ENCODE assay signal across 10 cellular contexts in genomic region chr15:75699961-75700874, GRCh38. TPM values are rescaled to one million over a fixed set of nuclear protein-coding genes. Genes with fewer than 3 reads are reported as not detected.
A peak's percentile ranks its signal among the peaks of the same experiment; 100 is the strongest.
DNase-seq lines count a peak whose midpoint lies in the region; ATAC-seq and TF ChIP-seq lines count a peak whose summit lies in the region.
"Not testable (repeated sequence)": the region's sequence is repeated elsewhere in the genome, so short reads cannot be mapped to it uniquely, and the experiment has no call there.
"Had no signal": no experiment of that assay in that cellular context is flagged by ENCODE, and none has a peak within 500 bp of the region (broad histone marks: within the 10 kb centered on the region; RNA-seq: fewer than 3 reads in every experiment).

No MANE protein-coding gene starts in this region.

- H3K27me3 Mint-ChIP-seq in activated naive CD8-positive, alpha-beta T cell treated with anti-CD3 and anti-CD28 coated beads, Interleukin-2, amount 50 U/mL, for 24 hours = not testable (repeated sequence)

- not testable (repeated sequence) for H3K36me3 ChIP-seq in DOHH2 (ENCODE audit: control insufficient read depth, low read length); Panc1 (ENCODE audit: control insufficient read depth, insufficient read depth, low read length); mucosa of descending colon (ENCODE audit: low read depth)

- not testable (repeated sequence) for H3K9me3 Mint-ChIP-seq in activated naive CD8-positive, alpha-beta T cell treated with anti-CD3 and anti-CD28 coated beads, Interleukin-2, amount 50 U/mL, for 24 hours

- not testable (repeated sequence) for H3K27ac ChIP-seq in DOHH2 (ENCODE audit: low read depth, low read length); Panc1 (ENCODE audit: low read length)

- not testable (repeated sequence) for TF ChIP-seq CTCF in DOHH2 (IDR thresholded peaks at IDR 0.05; ENCODE audit: low read depth, low read length, poor library complexity, severe bottlenecking); Panc1 (IDR thresholded peaks at IDR 0.05); fibroblast of the aortic adventitia (IDR thresholded peaks at IDR 0.05; ENCODE audit: insufficient read depth, low read length); mucosa of descending colon (IDR thresholded peaks at IDR 0.05)

- H3K4me3 ChIP-seq in DOHH2 (ENCODE audit: low read length); Panc1 (ENCODE audit: low read depth in 2 of 2, low read length in 2 of 2); fibroblast of the aortic adventitia (ENCODE audit: low read depth, low read length); mucosa of descending colon: not testable (repeated sequence)

- not testable (repeated sequence) for H3K9me3 ChIP-seq in DOHH2 (ENCODE audit: control insufficient read depth, insufficient read depth, low read length); Panc1 (ENCODE audit: control insufficient read depth, insufficient read depth, low read depth, low read length); mucosa of descending colon

- H3K4me1 ChIP-seq in DOHH2 (ENCODE audit: control insufficient read depth, low read length) = peaks cover 32% of the 10 kb centered on the region
- peaks cover 13% of the 10 kb centered on the region for H3K4me1 ChIP-seq in Panc1 (ENCODE audit: control insufficient read depth, insufficient read depth, low read length)
- not testable (repeated sequence) for H3K4me1 ChIP-seq in mucosa of descending colon (ENCODE audit: low read depth)

- in situ Hi-C loops in Panc1 (cut with HindIII; ENCODE audit: low pct_unique_long_range_greater_than_20kb, low sequenced_read_pairs) = not testable (repeated sequence)

- POLR2A ChIA-PET in Panc1 (lab: Charles Lee) = not testable (repeated sequence)

- peak; percentile 83 for DNase-seq in HT1080 (ENCODE audit: low read depth)
- DNase-seq in Panc1 (ENCODE audit: low read depth, low spot score) = not testable (repeated sequence)
- peak; percentile 41 for DNase-seq in activated naive CD8-positive, alpha-beta T cell treated with anti-CD3 and anti-CD28 coated beads, Interleukin-2, amount 50 U/mL, for 24 hours
- DNase-seq in fibroblast of the aortic adventitia (ENCODE audit: low read depth) = peak; percentile 74
- DNase-seq in mucosa of descending colon = peak in 1 of 3 donors; percentile 71
- peak; percentile 70 for DNase-seq in stromal cell of bone marrow (ENCODE audit: low read depth)

- intact Hi-C loops in Panc1 (cut with micrococcal nuclease; ENCODE audit: unreplicated experiment); mucosa of descending colon (cut with DNase I, micrococcal nuclease): not testable (repeated sequence)

- CTCF ChIA-PET in Panc1 (lab: Charles Lee) = not testable (repeated sequence)

- not testable (repeated sequence) for H3K79me2 ChIP-seq in DOHH2 (ENCODE audit: control insufficient read depth, low read length)

- H3K4me3 Mint-ChIP-seq in activated naive CD8-positive, alpha-beta T cell treated with anti-CD3 and anti-CD28 coated beads, Interleukin-2, amount 50 U/mL, for 24 hours = not testable (repeated sequence)

- not testable (repeated sequence) for H3K27me3 ChIP-seq in DOHH2 (ENCODE audit: control insufficient read depth, low read length); Panc1 (ENCODE audit: control insufficient read depth, insufficient read depth, low read length)

- peaks cover 27% of the 10 kb centered on the region for H3K4me1 Mint-ChIP-seq in activated naive CD8-positive, alpha-beta T cell treated with anti-CD3 and anti-CD28 coated beads, Interleukin-2, amount 50 U/mL, for 24 hours

- H4K20me1 ChIP-seq in DOHH2 (ENCODE audit: control insufficient read depth, insufficient read depth, low read depth, low read length) = not testable (repeated sequence)

- H3F3A ChIP-seq in DOHH2 (ENCODE audit: control insufficient read depth, insufficient read depth) = not testable (repeated sequence)

- ATAC-seq in GM21576 (IDR thresholded peaks at IDR 0.05; ENCODE audit: unreplicated experiment) (peak; percentile 42), Panc1 (peak; percentile 57), mucosa of descending colon (peak; percentile 47)
- ATAC-seq in activated naive CD8-positive, alpha-beta T cell treated with anti-CD3 and anti-CD28 coated beads, Interleukin-2, amount 50 U/mL, for 24 hours = peak; percentile 59

- H3K27ac Mint-ChIP-seq in activated naive CD8-positive, alpha-beta T cell treated with anti-CD3 and anti-CD28 coated beads, Interleukin-2, amount 50 U/mL, for 24 hours = not testable (repeated sequence)

- peak overlapping the region; percentile 45; the same call in 1 of the 2 replicates for H3K4me2 ChIP-seq in DOHH2 (ENCODE audit: low read length)

- not testable (repeated sequence) for H3K9me2 ChIP-seq in DOHH2 (replicated peaks; ENCODE audit: control insufficient read depth, low read length)

- not testable (repeated sequence) for BruUV-seq in Panc1 (replicated peaks; lab: Mats Ljungman, UMichigan)

- H3K36me3 Mint-ChIP-seq in activated naive CD8-positive, alpha-beta T cell treated with anti-CD3 and anti-CD28 coated beads, Interleukin-2, amount 50 U/mL, for 24 hours (ENCODE audit: low read depth) = not testable (repeated sequence)

RNA-seq across cellular contexts. Expression of gene CSPG4, which starts 12.4 kb away (rescaled TPM):
- 15.4 and 16.9 TPM in 2 replicates for total RNA-seq in HT1080 (2014; rRNA removed; shearing (Covaris generic))
- 4.5 and 4.7 TPM in 2 replicates for polyA plus RNA-seq in HT1080 (2015; cell fraction: cytosol; rRNA removed)
- 63.5 and 65.9 TPM in 2 replicates for polyA plus RNA-seq in HT1080 (2015; cell fraction: nucleus; rRNA removed)
- 17.5 TPM for total RNA-seq in Panc1 (2021; ENCODE audit: unreplicated experiment)
- 15.5 TPM for polyA plus RNA-seq in Panc1 (2012; ENCODE audit: insufficient read length)
- total RNA-seq in fibroblast of the aortic adventitia (ENCODE audit: low replicate concordance) = 12.0 and 27.8 TPM in 2 replicates
- total RNA-seq in mucosa of descending colon = 10 to 100 TPM in 1 of 3 donors, 1 to 10 TPM in 2; 3.0 to 86.8 (median 7.8) TPM
- total RNA-seq: activated CD4-positive, alpha-beta T cell treated with anti-CD3 and anti-CD28 coated beads, Interleukin-2, amount 10 ng/mL, durations not matched to agents 7 days and 5 days; Calu3 had no signal

RNA-seq across cellular contexts. Expression of gene SNX33, which starts 52.5 kb away (rescaled TPM):
- 9.4 and 11.3 TPM in 2 replicates for total RNA-seq in HT1080 (2014; rRNA removed; shearing (Covaris generic))
- 9.9 and 11.5 TPM in 2 replicates for polyA plus RNA-seq in HT1080 (2015; cell fraction: cytosol; rRNA removed)
- 20.2 and 23.4 TPM in 2 replicates for polyA plus RNA-seq in HT1080 (2015; cell fraction: nucleus; rRNA removed)
- total RNA-seq in Panc1 (2021; ENCODE audit: unreplicated experiment) = 17.0 TPM
- 19.5 TPM for polyA plus RNA-seq in Panc1 (2012; ENCODE audit: insufficient read length)
- 27.8 and 35.2 TPM in 2 replicates for total RNA-seq in fibroblast of the aortic adventitia (ENCODE audit: low replicate concordance)
- total RNA-seq in mucosa of descending colon = 10 to 100 TPM; 23.6 to 38.2 (median 28.7) TPM
